In genomic region chr13:42035905-42036521, GRCh38 we compare ENCODE assay signal across 22 cellular contexts.
"Had no signal": no experiment of that assay in that cellular context is flagged by ENCODE, and none has a peak within 500 bp of the region (broad histone marks: within the 10 kb centered on the region; RNA-seq: fewer than 3 reads in every experiment).

No MANE protein-coding gene starts in this region.

- H3K36me3 Mint-ChIP-seq: activated naive CD4-positive, alpha-beta T cell treated with anti-CD3 and anti-CD28 coated beads, Interleukin-2, amount 10 ng/mL, durations not matched to agents 7 days and 5 days had no signal

- H3K27ac ChIP-seq: brain microvascular endothelial cell, cardiac muscle cell, Peyer's patch, RWPE1, SJCRH30 had no signal

- H3K27me3 ChIP-seq: brain microvascular endothelial cell, Peyer's patch, SJCRH30 had no signal

- H3K4me3 Mint-ChIP-seq: activated naive CD4-positive, alpha-beta T cell treated with anti-CD3 and anti-CD28 coated beads, Interleukin-2, amount 10 ng/mL, durations not matched to agents 7 days and 5 days; activated naive CD8-positive, alpha-beta T cell treated with anti-CD3 and anti-CD28 coated beads for 36 hours; activated T-cell treated with anti-CD3 and anti-CD28 coated beads, Interleukin-2, amount 50 U/mL, for 72 hours; T-helper 1 cell treated with Interleukin-12 subunit alpha and Interleukin-12 subunit beta and Interleukin-4 antibody, amounts not matched to agents 30 μg/mL and 1 μg/mL, for 36 hours had no signal

- ATAC-seq: activated T-cell treated with anti-CD3 and anti-CD28 coated beads, Interleukin-2, amount 50 U/mL, for 72 hours had no signal

- H3K4me3 ChIP-seq: cardiac muscle cell, Peyer's patch, SJCRH30 had no signal

- H3K36me3 ChIP-seq: brain microvascular endothelial cell, cardiac muscle cell, Peyer's patch, SJCRH30 had no signal

- H3K4me1 ChIP-seq: SJCRH30 had no signal

- DNase-seq: activated CD4-positive, alpha-beta T cell treated with anti-CD3 and anti-CD28 coated beads for 48 hours; activated CD4-positive, alpha-beta T cell treated with anti-CD3 and anti-CD28 coated beads, Interleukin-2, amount 50 U/mL, for 48 hours; activated CD4-positive, CD25-positive, alpha-beta regulatory T cell treated with anti-CD3 and anti-CD28 coated beads, Interleukin-2, amount 50 U/mL, for 72 hours; activated CD8-positive, alpha-beta memory T cell treated with anti-CD3 and anti-CD28 coated beads for 24 hours; activated gamma-delta T cell treated with Interleukin-2 at 50 U/mL for 16 hours; activated naive CD4-positive, alpha-beta T cell treated with anti-CD3 and anti-CD28 coated beads, Interleukin-2, amount 10 ng/mL, durations not matched to agents 7 days and 5 days; activated naive CD8-positive, alpha-beta T cell treated with anti-CD3 and anti-CD28 coated beads for 36 hours; activated T-cell treated with anti-CD3 and anti-CD28 coated beads, Interleukin-2, amount 50 U/mL, for 72 hours; brain microvascular endothelial cell; NCI-H1048; NCI-H146; NCI-H187 treated with DMSO at 0.1 percent for 48 hours; NCI-H2081 treated with DMSO at 0.1 percent for 48 hours; NCI-H446; NCI-H524; Peyer's patch; Right ventricle myocardium superior had no signal

- H3K27me3 Mint-ChIP-seq: activated naive CD8-positive, alpha-beta T cell treated with anti-CD3 and anti-CD28 coated beads for 36 hours had no signal

- H3K9me3 ChIP-seq: Peyer's patch had no signal

- H3K27ac Mint-ChIP-seq: activated naive CD4-positive, alpha-beta T cell treated with anti-CD3 and anti-CD28 coated beads, Interleukin-2, amount 10 ng/mL, durations not matched to agents 7 days and 5 days; activated naive CD8-positive, alpha-beta T cell treated with anti-CD3 and anti-CD28 coated beads for 36 hours; activated T-cell treated with anti-CD3 and anti-CD28 coated beads, Interleukin-2, amount 50 U/mL, for 72 hours; activated T-helper 2 cell treated with anti-CD3 and anti-CD28 coated beads, Interferon-gamma antibody, Interleukin-2, Interleukin-4, amounts not matched to agents 10 μg/mL and 5 μg/mL and 100 μg/mL, durations not matched to agents 14 hours and 24 hours and 36 hours; T-helper 1 cell treated with Interleukin-12 subunit alpha and Interleukin-12 subunit beta and Interleukin-4 antibody, amounts not matched to agents 30 μg/mL and 1 μg/mL, for 36 hours had no signal
